19 cellular contexts compared by ENCODE assay signal in the genomic region with DNA sequence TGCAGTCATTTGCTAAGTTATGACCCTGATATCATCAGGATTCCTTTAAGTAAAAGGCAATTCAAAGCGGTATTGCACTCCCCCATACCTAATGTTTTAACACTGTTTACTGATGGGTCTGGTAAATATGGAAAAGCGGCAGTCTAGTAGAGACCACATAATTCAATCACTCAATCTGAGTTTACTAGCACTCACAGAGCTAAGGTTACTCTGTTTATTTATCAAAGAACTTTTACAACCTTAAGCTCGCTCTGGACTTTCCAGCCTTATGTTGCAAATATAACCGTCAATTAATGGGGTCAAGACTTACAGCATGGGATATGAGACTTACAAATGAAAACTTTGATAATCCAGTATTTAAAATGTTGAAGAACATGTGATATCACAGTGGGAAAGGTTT.
DNase-seq lines count a peak whose midpoint lies in the region; ATAC-seq, FAIRE-seq and TF ChIP-seq lines count a peak whose summit lies in the region.
"Had no signal": no experiment of that assay in that cellular context is flagged by ENCODE, and none has a peak within 500 bp of the region (broad histone marks: within the 10 kb centered on the region; RNA-seq: fewer than 3 reads in every experiment).

No MANE protein-coding gene starts in this region.

- peak overlapping the region; percentile 47; the same call in 1 of the 2 replicates for H3K4me2 ChIP-seq in HepG2 (ENCODE audit: low read depth, low read length)

- TF ChIP-seq EP300 in HepG2 (IDR thresholded peaks at IDR 0.05; ENCODE audit: low read depth in 2 of 2, low read length in 2 of 2) (no peak), HepG2 (CRISPR knock-in tag; IDR thresholded peaks at IDR 0.05; ENCODE audit: borderline replicate concordance) (no peak)

- in situ Hi-C loops in HepG2 (cut with HindIII; ENCODE audit: extremely low pct_ligation_motif_present, low pct_unique_long_range_greater_than_20kb): no loop called here

- no peak overlapping the region for H2AFZ ChIP-seq in HepG2 (ENCODE audit: low read length)

- POLR2A ChIA-PET in HepG2 (lab: Yijun Ruan, JAX): interaction anchor here (1.4 kb wide), 1 partner anchor 113 kb away, joined by 6 read pairs; no protein-coding TSS in a partner anchor

- WGBS in HepG2 (ENCODE audit: low lambda C conversion rate): 15% methylated on average over 4 of the region's 4 CpGs
- 59% methylated on average over 4 of the region's 4 CpGs for WGBS in right lobe of liver (ENCODE audit: insufficient coverage, low coverage, low lambda C conversion rate, missing lambda C conversion rate)

- H3K79me2 ChIP-seq in HepG2 (ENCODE audit: insufficient read depth, low read length): no peaks in the 10 kb centered on the region

- H3K36me3 ChIP-seq in HepG2 (replicated peaks in 1 of 2; ENCODE audit: control insufficient read depth in 1 of 2, insufficient read depth in 2 of 2, low read length in 2 of 2) (no peaks in the 10 kb centered on the region), right lobe of liver (no peaks in the 10 kb centered on the region), colonic mucosa (no peaks in the 10 kb centered on the region), mucosa of descending colon (ENCODE audit: low read depth) (no peaks in the 10 kb centered on the region)

- FAIRE-seq in HepG2 (lab: Jason Lieb, UNC): no peak
- FAIRE-seq: GM12878 had no signal

- no peaks in the 10 kb centered on the region for H3K9me3 ChIP-seq in HepG2 (ENCODE audit: low read length)
- no peaks in the 10 kb centered on the region for H3K9me3 ChIP-seq in right lobe of liver
- no peaks in the 10 kb centered on the region for H3K9me3 ChIP-seq in colonic mucosa
- H3K9me3 ChIP-seq in mucosa of descending colon: no peaks in the 10 kb centered on the region

- H3K27ac ChIP-seq in HepG2 (ENCODE audit: extremely low read length, insufficient read depth, low read length) (no peak overlapping the region), right lobe of liver (no peak overlapping the region), colonic mucosa (peak overlapping the region; percentile 9)
- H3K27ac ChIP-seq: RWPE1 had no signal

- DNase-seq in HepG2 (ENCODE audit: low spot score): no peak
- DNase-seq in right lobe of liver: no peak
- no peak for DNase-seq in colonic mucosa
- no peak for DNase-seq in mucosa of descending colon
- DNase-seq in NCI-H1092 (lab: John Stamatoyannopoulos, UW): no peak
- no peak for DNase-seq in epidermal melanocyte (ENCODE audit: insufficient read length, low spot score)
- DNase-seq: 8988T; CD4-positive, alpha-beta memory T cell; DND-41; GOT3; NCI-H1417; NCI-H1930; NCI-H446 treated with DMSO at 0.1 percent for 48 hours; NK-92 treated with Interleukin-12 subunit alpha and Interleukin-12 subunit beta, amount 100 ng/mL, for 24 hours; OCI-M1 had no signal

- H3K4me3 ChIP-seq in HepG2 (replicated peaks in 1 of 3; ENCODE audit: insufficient read depth in 1 of 3, low read depth in 2 of 3, low read length in 3 of 3) (no peak overlapping the region; a peak in 1 of 6 replicates), right lobe of liver (no peak overlapping the region), colonic mucosa (no peak overlapping the region), mucosa of descending colon (no peak overlapping the region)
- H3K4me3 ChIP-seq: GM12878 had no signal

- H3K27me3 ChIP-seq in HepG2 (ENCODE audit: control insufficient read depth in 1 of 2, insufficient read depth in 2 of 2, low read length in 2 of 2) (no peaks in the 10 kb centered on the region), right lobe of liver (no peaks in the 10 kb centered on the region), colonic mucosa (no peaks in the 10 kb centered on the region)

- no peak for ATAC-seq in HepG2
- no peak for ATAC-seq in right lobe of liver
- ATAC-seq in mucosa of descending colon: peak; percentile 34
- no peak for ATAC-seq in GM18873 (IDR thresholded peaks at IDR 0.05; ENCODE audit: low FRiP score, unreplicated experiment)
- ATAC-seq in HG03432 (IDR thresholded peaks at IDR 0.05; ENCODE audit: unreplicated experiment): no peak
- ATAC-seq: GM12878 had no signal

- TF ChIP-seq POLR2A in HepG2 (IDR thresholded peaks at IDR 0.05; ENCODE audit: insufficient read depth in 1 of 2, low read depth in 2 of 2, low read length in 2 of 2) (no peak), right lobe of liver (IDR thresholded peaks at IDR 0.05) (no peak)

- CTCF ChIA-PET in HepG2 (lab: Yijun Ruan, JAX; ENCODE audit: low intra/inter-chr PET ratio, low total read pairs): no interaction called here

- H3K4me1 ChIP-seq in HepG2 (ENCODE audit: insufficient read depth, low read length) (peaks cover 14% of the 10 kb centered on the region), right lobe of liver (no peaks in the 10 kb centered on the region), colonic mucosa (no peaks in the 10 kb centered on the region), mucosa of descending colon (ENCODE audit: low read depth) (no peaks in the 10 kb centered on the region)

- H3K9ac ChIP-seq in HepG2 (ENCODE audit: insufficient read depth, low read depth, low read length) (no peak overlapping the region), colonic mucosa (ENCODE audit: low read depth in 2 of 2, low read length in 2 of 2) (no peak overlapping the region)

- no peaks in the 10 kb centered on the region for H4K20me1 ChIP-seq in HepG2 (ENCODE audit: insufficient read depth, low read length)

- intact Hi-C loops in HepG2 (cut with micrococcal nuclease; ENCODE audit: unreplicated experiment): loop anchor here (2.0 kb wide), 1 partner anchor 27 kb away; no protein-coding TSS in a partner anchor
- intact Hi-C loops in right lobe of liver (cut with DNase I): no loop called here
- intact Hi-C loops in colonic mucosa (cut with DNase I): no loop called here
- intact Hi-C loops in mucosa of descending colon (cut with DNase I, micrococcal nuclease): no loop called here

- no TSS peak for BruUV-seq in HepG2 (replicated peaks; lab: Mats Ljungman, UMichigan)

- no peak for TF ChIP-seq RAD21 in HepG2 (CRISPR knock-in tag; IDR thresholded peaks at IDR 0.05)

- no peak for TF ChIP-seq CTCF in HepG2 (CRISPR knock-in tag; IDR thresholded peaks at IDR 0.05)
- no peak for TF ChIP-seq CTCF in right lobe of liver (IDR thresholded peaks at IDR 0.05)
- no peak for TF ChIP-seq CTCF in colonic mucosa (IDR thresholded peaks at IDR 0.05)
- TF ChIP-seq CTCF in mucosa of descending colon (IDR thresholded peaks at IDR 0.05): no peak

TF ChIP-seq in HepG2, 621 proteins besides CTCF, POLR2A, EP300 and RAD21:
- TF ChIP-seq, protein P1, sequence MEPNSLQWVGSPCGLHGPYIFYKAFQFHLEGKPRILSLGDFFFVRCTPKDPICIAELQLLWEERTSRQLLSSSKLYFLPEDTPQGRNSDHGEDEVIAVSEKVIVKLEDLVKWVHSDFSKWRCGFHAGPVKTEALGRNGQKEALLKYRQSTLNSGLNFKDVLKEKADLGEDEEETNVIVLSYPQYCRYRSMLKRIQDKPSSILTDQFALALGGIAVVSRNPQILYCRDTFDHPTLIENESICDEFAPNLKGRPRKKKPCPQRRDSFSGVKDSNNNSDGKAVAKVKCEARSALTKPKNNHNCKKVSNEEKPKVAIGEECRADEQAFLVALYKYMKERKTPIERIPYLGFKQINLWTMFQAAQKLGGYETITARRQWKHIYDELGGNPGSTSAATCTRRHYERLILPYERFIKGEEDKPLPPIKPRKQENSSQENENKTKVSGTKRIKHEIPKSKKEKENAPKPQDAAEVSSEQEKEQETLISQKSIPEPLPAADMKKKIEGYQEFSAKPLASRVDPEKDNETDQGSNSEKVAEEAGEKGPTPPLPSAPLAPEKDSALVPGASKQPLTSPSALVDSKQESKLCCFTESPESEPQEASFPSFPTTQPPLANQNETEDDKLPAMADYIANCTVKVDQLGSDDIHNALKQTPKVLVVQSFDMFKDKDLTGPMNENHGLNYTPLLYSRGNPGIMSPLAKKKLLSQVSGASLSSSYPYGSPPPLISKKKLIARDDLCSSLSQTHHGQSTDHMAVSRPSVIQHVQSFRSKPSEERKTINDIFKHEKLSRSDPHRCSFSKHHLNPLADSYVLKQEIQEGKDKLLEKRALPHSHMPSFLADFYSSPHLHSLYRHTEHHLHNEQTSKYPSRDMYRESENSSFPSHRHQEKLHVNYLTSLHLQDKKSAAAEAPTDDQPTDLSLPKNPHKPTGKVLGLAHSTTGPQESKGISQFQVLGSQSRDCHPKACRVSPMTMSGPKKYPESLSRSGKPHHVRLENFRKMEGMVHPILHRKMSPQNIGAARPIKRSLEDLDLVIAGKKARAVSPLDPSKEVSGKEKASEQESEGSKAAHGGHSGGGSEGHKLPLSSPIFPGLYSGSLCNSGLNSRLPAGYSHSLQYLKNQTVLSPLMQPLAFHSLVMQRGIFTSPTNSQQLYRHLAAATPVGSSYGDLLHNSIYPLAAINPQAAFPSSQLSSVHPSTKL (CRISPR knock-in tag; IDR thresholded peaks at IDR 0.05): 0 out of 2 replicates have a peak, but pooled peaks have one; percentile 1
- TF ChIP-seq SMARCC2 (IDR thresholded peaks at IDR 0.05): no peak
